10 cellular contexts compared by ENCODE assay signal in genomic region chr15:42107483-42107882, GRCh38. TPM values are rescaled to one million over a fixed set of nuclear protein-coding genes. Genes with fewer than 3 reads are reported as not detected.
DNase-seq lines count a peak whose midpoint lies in the region; ATAC-seq, FAIRE-seq and TF ChIP-seq lines count a peak whose summit lies in the region.
"Had no signal": no experiment of that assay in that cellular context is flagged by ENCODE, and none has a peak within 500 bp of the region (broad histone marks: within the 10 kb centered on the region; RNA-seq: fewer than 3 reads in every experiment).

No MANE protein-coding gene starts in this region.

- DNase-seq in stimulated activated naive CD4-positive, alpha-beta T cell treated with Interleukin-2 at 50 U/mL for 16 hours (lab: John Stamatoyannopoulos, UW) = peak; percentile 22
- no peak for DNase-seq in stimulated activated naive CD4-positive, alpha-beta T cell (lab: John Stamatoyannopoulos, UW)
- DNase-seq in NCI-H774 (lab: John Stamatoyannopoulos, UW) = peak; percentile 70
- peak; percentile 62 for DNase-seq in ureter (ENCODE audit: low spot score)
- DNase-seq in H54 (ENCODE audit: insufficient read length, low spot score) = no peak
- DNase-seq in sciatic nerve (ENCODE audit: low spot score) = no peak
- no peak for DNase-seq in NCI-H226
- DNase-seq: testis had no signal

- 21 to 23% methylated on average over 8 of the region's 8 CpGs for WGBS in esophagus, 2 donors

- no peaks in the 10 kb centered on the region for H3K36me3 ChIP-seq in esophagus (ENCODE audit: control insufficient read depth in 2 of 2, insufficient read depth in 2 of 2, low read length in 1 of 2)

- intact Hi-C loops in sciatic nerve (cut with DNase I) = no loop called here

- peak overlapping the region; percentile 1 to 38 for H3K27ac ChIP-seq in esophagus (ENCODE audit: low read depth in 2 of 2, low read length in 1 of 2)
- H3K27ac ChIP-seq: testis had no signal

- TF ChIP-seq POLR2A in H54 (IDR thresholded peaks at IDR 0.05; ENCODE audit: low read depth, low read length) = no peak

- H3K27me3 ChIP-seq in esophagus (ENCODE audit: control insufficient read depth in 1 of 2, insufficient read depth in 2 of 2, low read length in 2 of 2) = no peaks in the 10 kb centered on the region
- H3K27me3 ChIP-seq: testis had no signal

- no peak for FAIRE-seq in H54 (lab: Jason Lieb, UNC)
- FAIRE-seq: HTR-8/SVneo had no signal

- no peaks in the 10 kb centered on the region for H3K9me3 ChIP-seq in esophagus (ENCODE audit: control insufficient read depth in 2 of 2, insufficient read depth in 1 of 2, low read depth in 1 of 2, low read length in 1 of 2)
- H3K9me3 ChIP-seq: testis had no signal

- ATAC-seq in sciatic nerve = no peak

- no peaks in the 10 kb centered on the region for H3K4me1 ChIP-seq in esophagus (ENCODE audit: control insufficient read depth in 2 of 2, insufficient read depth in 2 of 2, low read length in 1 of 2)
- H3K4me1 ChIP-seq: testis had no signal

- H3K4me3 ChIP-seq in esophagus (ENCODE audit: low read depth in 1 of 2, low read length in 2 of 2) = no peak overlapping the region
- H3K4me3 ChIP-seq: testis had no signal

RNA-seq across cellular contexts. Expression of gene PLA2G4D, which starts 13.1 kb away (rescaled TPM):
- 1 to 10 TPM; 1.0 to 4.5 TPM for polyA plus RNA-seq in esophagus
- total RNA-seq in ureter (0.13 TPM), sciatic nerve (not detected)

RNA-seq across cellular contexts. Expression of gene PLA2G4F, which starts 49.0 kb away (rescaled TPM):
- polyA plus RNA-seq in esophagus = 10 to 100 TPM; 12.9 to 21.8 TPM
- total RNA-seq in ureter = 47.8 TPM
- not detected for total RNA-seq in sciatic nerve

Comparison
In these comparisons a context has a peak if more than half of its experiments do, and no peak if none do; other contexts are left out.
1. DNase-seq: peak in stimulated activated naive CD4-positive, alpha-beta T cell treated with Interleukin-2 at 50 U/mL for 16 hours (single experiment), NCI-H774 (single experiment) and ureter (single experiment); none in stimulated activated naive CD4-positive, alpha-beta T cell (0 of 6), H54 (single experiment), sciatic nerve (single experiment) and NCI-H226 (single experiment).
2. RNA of gene PLA2G4F, which starts 49.0 kb away (total RNA-seq): 47.8 TPM in ureter (single experiment); not detected in sciatic nerve (single experiment); every median in the first group is over 10 times any median in the second.